In genomic region chr20:13261460-13262301, GRCh38 we compare ENCODE assay signal across 8 cellular contexts. TPM values are rescaled to one million over a fixed set of nuclear protein-coding genes. Genes with fewer than 3 reads are reported as not detected.
A peak's percentile ranks its signal among the peaks of the same experiment; 100 is the strongest.
DNase-seq lines count a peak whose midpoint lies in the region; ATAC-seq and TF ChIP-seq lines count a peak whose summit lies in the region.

No MANE protein-coding gene starts in this region.

- H3K9me3 ChIP-seq in HEK293 (ENCODE audit: control insufficient read depth, insufficient read depth, low read depth, low read length): no peaks in the 10 kb centered on the region

- TF ChIP-seq CTCF in HEK293 (tag by site-specific recombination; IDR thresholded peaks at IDR 0.05): peak; percentile 33; the same call in 1 of the 2 replicates

- H3K36me3 Mint-ChIP-seq in activated CD4-positive, alpha-beta T cell treated with anti-CD3 and anti-CD28 coated beads, Interleukin-2, amount 10 ng/mL, durations not matched to agents 24 days and 14 days (ENCODE audit: low read depth): no peaks in the 10 kb centered on the region
- H3K36me3 Mint-ChIP-seq in stimulated activated naive B cell treated with anti-CD40 and anti-IgM and Interleukin-4, amounts not matched to agents 10 μg/mL and 1 μg/mL and 100 μg/mL, for 72 hours: no peaks in the 10 kb centered on the region

- no peaks in the 10 kb centered on the region for H3K9me3 Mint-ChIP-seq in activated CD4-positive, alpha-beta T cell treated with anti-CD3 and anti-CD28 coated beads, Interleukin-2, amount 10 ng/mL, durations not matched to agents 24 days and 14 days
- no peaks in the 10 kb centered on the region for H3K9me3 Mint-ChIP-seq in stimulated activated naive B cell treated with anti-CD40 and anti-IgM and Interleukin-4, amounts not matched to agents 10 μg/mL and 1 μg/mL and 100 μg/mL, for 72 hours

- no peak overlapping the region for H3K27ac Mint-ChIP-seq in activated CD4-positive, alpha-beta T cell treated with anti-CD3 and anti-CD28 coated beads, Interleukin-2, amount 10 ng/mL, durations not matched to agents 24 days and 14 days
- H3K27ac Mint-ChIP-seq in stimulated activated naive B cell treated with anti-CD40 and anti-IgM and Interleukin-4, amounts not matched to agents 10 μg/mL and 1 μg/mL and 100 μg/mL, for 72 hours: no peak overlapping the region

- CTCF ChIA-PET in HEK293 (lab: Yijun Ruan, JAX): interaction anchor here (0.6 to 1.9 kb wide), 31 partner anchors 8 to 1085 kb away, joined by 3 to 10 read pairs (median 4); no protein-coding TSS in a partner anchor

- ATAC-seq in stimulated activated naive B cell treated with anti-CD40 and anti-IgM and Interleukin-4, amounts not matched to agents 10 μg/mL and 1 μg/mL and 100 μg/mL, for 72 hours (replicated peaks): peak; percentile 84 to 91

- intact Hi-C loops in activated CD4-positive, alpha-beta T cell treated with anti-CD3 and anti-CD28 coated beads, Interleukin-2, amount 10 ng/mL, durations not matched to agents 24 days and 14 days (cut with micrococcal nuclease): loop anchor here (1.0 to 5.0 kb wide), 2 partner anchors 39 to 142 kb away; partner anchors contain the start of gene ISM1

- H3K4me1 ChIP-seq in HEK293 (ENCODE audit: control insufficient read depth, insufficient read depth, low read length): no peaks in the 10 kb centered on the region

- no peak overlapping the region for H3K4me3 Mint-ChIP-seq in activated CD4-positive, alpha-beta T cell treated with anti-CD3 and anti-CD28 coated beads, Interleukin-2, amount 10 ng/mL, durations not matched to agents 24 days and 14 days
- H3K4me3 Mint-ChIP-seq in stimulated activated naive B cell treated with anti-CD40 and anti-IgM and Interleukin-4, amounts not matched to agents 10 μg/mL and 1 μg/mL and 100 μg/mL, for 72 hours: no peak overlapping the region

- no peaks in the 10 kb centered on the region for H3K27me3 Mint-ChIP-seq in activated CD4-positive, alpha-beta T cell treated with anti-CD3 and anti-CD28 coated beads, Interleukin-2, amount 10 ng/mL, durations not matched to agents 24 days and 14 days
- no peaks in the 10 kb centered on the region for H3K27me3 Mint-ChIP-seq in stimulated activated naive B cell treated with anti-CD40 and anti-IgM and Interleukin-4, amounts not matched to agents 10 μg/mL and 1 μg/mL and 100 μg/mL, for 72 hours

- no peak overlapping the region for H3K27ac ChIP-seq in HEK293 (ENCODE audit: extremely low read depth, low read depth, low read length)

- no peaks in the 10 kb centered on the region for H3K36me3 ChIP-seq in HEK293 (ENCODE audit: control insufficient read depth in 2 of 2, insufficient read depth in 1 of 2, low read length in 2 of 2)

- POLR2A ChIA-PET in HEK293 (lab: Yijun Ruan, JAX): interaction anchor here (0.7 kb wide), 1 partner anchor 9 kb away, joined by 4 read pairs; no protein-coding TSS in a partner anchor

- DNase-seq in DMS 273 (lab: John Stamatoyannopoulos, UW; ENCODE audit: unreplicated experiment): peak; percentile 70
- no peak for DNase-seq in DMS 273 treated with DMSO at 0.1 percent for 48 hours (lab: John Stamatoyannopoulos, UW)
- peak; percentile 29 for DNase-seq in NCI-H1436 treated with DMSO at 0.1 percent for 48 hours (lab: John Stamatoyannopoulos, UW)
- peak; percentile 89 for DNase-seq in activated CD4-positive, alpha-beta T cell treated with anti-CD3 and anti-CD28 coated beads, Interleukin-2, amount 10 ng/mL, durations not matched to agents 24 days and 14 days
- DNase-seq in effector CD4-positive, alpha-beta T cell: peak; percentile 47
- peak; percentile 44 for DNase-seq in mucosa of gallbladder (ENCODE audit: low spot score)
- DNase-seq in stimulated activated naive B cell treated with anti-CD40 and anti-IgM and Interleukin-4, amounts not matched to agents 10 μg/mL and 1 μg/mL and 100 μg/mL, for 72 hours: peak; percentile 4

- H3K4me1 Mint-ChIP-seq in activated CD4-positive, alpha-beta T cell treated with anti-CD3 and anti-CD28 coated beads, Interleukin-2, amount 10 ng/mL, durations not matched to agents 24 days and 14 days: peaks cover 12% of the 10 kb centered on the region
- no peaks in the 10 kb centered on the region for H3K4me1 Mint-ChIP-seq in stimulated activated naive B cell treated with anti-CD40 and anti-IgM and Interleukin-4, amounts not matched to agents 10 μg/mL and 1 μg/mL and 100 μg/mL, for 72 hours

- H3K4me3 ChIP-seq in HEK293 (ENCODE audit: low read depth, low read length): no peak overlapping the region

TF ChIP-seq in HEK293, 187 proteins besides CTCF, POLR2A, EP300 and RAD21:
- TF ChIP-seq ZNF654 (tag by site-specific recombination; IDR thresholded peaks at IDR 0.05; ENCODE audit: low read depth) (peak; percentile 23; the same call in 1 of the 2 replicates), GLIS1 (tag by site-specific recombination; IDR thresholded peaks at IDR 0.05) (no peak), SCRT2 (tag by site-specific recombination; IDR thresholded peaks at IDR 0.05) (no peak), MEIS1 (CRISPR knock-in tag; IDR thresholded peaks at IDR 0.05; ENCODE audit: borderline replicate concordance) (no peak)

RNA-seq across cellular contexts. Expression of gene ISM1, which starts 40.6 kb away (rescaled TPM):
- 5.3 and 5.4 TPM in 2 replicates for total RNA-seq in activated CD4-positive, alpha-beta T cell treated with anti-CD3 and anti-CD28 coated beads, Interleukin-2, amount 10 ng/mL, durations not matched to agents 24 days and 14 days
- 0.95 TPM for total RNA-seq in mucosa of gallbladder
